ENCODE assay signal across 21 cellular contexts in the genomic region with DNA sequence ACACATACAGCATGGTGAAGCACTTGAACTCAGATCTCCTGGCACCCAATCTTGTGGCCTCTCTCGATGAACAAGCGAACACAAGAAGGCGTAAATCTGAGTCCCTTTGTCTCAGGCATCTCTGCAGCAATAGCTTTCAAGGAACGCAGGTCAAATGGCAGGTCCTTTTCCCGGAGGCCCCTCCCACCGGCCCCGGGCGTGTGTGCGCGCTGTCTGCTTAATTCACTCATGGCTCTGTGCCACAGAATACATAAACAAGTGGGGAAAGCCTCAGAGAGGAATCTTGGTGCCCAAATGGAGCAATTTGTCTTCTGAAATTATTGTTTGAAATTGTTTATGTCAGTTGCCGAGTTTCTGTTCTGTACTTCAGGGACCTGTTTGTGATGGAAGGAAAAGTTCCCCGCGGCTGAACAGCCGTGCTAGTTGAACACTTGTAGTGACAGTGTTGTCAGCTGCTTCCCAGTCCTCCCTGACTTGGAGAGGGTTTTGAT. TPM values are rescaled to one million over a fixed set of nuclear protein-coding genes. Genes with fewer than 3 reads are reported as not detected.
DNase-seq lines count a peak whose midpoint lies in the region; ATAC-seq and TF ChIP-seq lines count a peak whose summit lies in the region.
"Had no signal": no experiment of that assay in that cellular context is flagged by ENCODE, and none has a peak within 500 bp of the region (broad histone marks: within the 10 kb centered on the region; RNA-seq: fewer than 3 reads in every experiment).

No MANE protein-coding gene starts in this region.

- H3K36me3 ChIP-seq in thoracic aorta = no peaks in the 10 kb centered on the region
- H3K36me3 ChIP-seq: vagina, WERI-Rb-1 had no signal

- 50% methylated on average over 14 of the region's 14 CpGs for WGBS in right cardiac atrium

- H3K9me3 ChIP-seq in right cardiac atrium (ENCODE audit: control insufficient read depth, low read length) = no peaks in the 10 kb centered on the region
- no peaks in the 10 kb centered on the region for H3K9me3 ChIP-seq in thoracic aorta
- H3K9me3 ChIP-seq: vagina had no signal

- H3K4me1 ChIP-seq in right cardiac atrium (ENCODE audit: control insufficient read depth, insufficient read depth, low read length) = peaks cover 3% of the 10 kb centered on the region
- peaks cover 2 to 62% of the 10 kb centered on the region in 2 donors for H3K4me1 ChIP-seq in thoracic aorta (ENCODE audit: control insufficient read depth in 1 of 2, low read depth in 2 of 2)
- H3K4me1 ChIP-seq: vagina had no signal

- peak overlapping the region; percentile 11 for H3K27ac ChIP-seq in right cardiac atrium (ENCODE audit: low read length)
- H3K27ac ChIP-seq in thoracic aorta = peak overlapping the region; percentile 57 to 59
- H3K27ac ChIP-seq: vagina, WERI-Rb-1 had no signal

- peak; percentile 25 for DNase-seq in NCI-H748 (lab: John Stamatoyannopoulos, UW; ENCODE audit: unreplicated experiment)
- no peak for DNase-seq in NCI-H748 treated with DMSO at 0.1 percent for 48 hours (lab: John Stamatoyannopoulos, UW)
- DNase-seq in amniotic epithelial cell (ENCODE audit: low read depth) = peak; percentile 27
- DNase-seq in right cardiac atrium = peak in 1 of 3 donors; percentile 49
- no peak for DNase-seq in thoracic aorta (ENCODE audit: low spot score)
- no peak for DNase-seq in SIG-M5 treated with dmso at 0.1 percent for 504 hours (lab: John Stamatoyannopoulos, UW; ENCODE audit: unreplicated experiment)
- no peak for DNase-seq in mucosa of gallbladder (ENCODE audit: low spot score)
- DNase-seq: activated CD8-positive, alpha-beta memory T cell treated with anti-CD3 and anti-CD28 coated beads, Interleukin-2, amount 50 U/mL, for 4 hours; C1 segment of cervical spinal cord; kidney; mesendoderm; NCI-H1048; NCI-H526; stimulated activated CD4-positive, alpha-beta T cell treated with anti-CD3 and anti-CD28 coated beads, Interleukin-4, amount 100 ng/mL, for 4 hours; WERI-Rb-1 had no signal

- intact Hi-C loops in right cardiac atrium (cut with DNase I) = loop anchor here in 1 of 4 donors (5.0 kb wide), 1 partner anchor 52 kb away; no protein-coding TSS in a partner anchor

- no peak for TF ChIP-seq CTCF in thoracic aorta (IDR thresholded peaks at IDR 0.05)

- H3K27me3 ChIP-seq in right cardiac atrium (ENCODE audit: control insufficient read depth, insufficient read depth) (no peaks in the 10 kb centered on the region), thoracic aorta (replicated peaks; ENCODE audit: insufficient read depth) (no peaks in the 10 kb centered on the region)
- H3K27me3 ChIP-seq: vagina had no signal

- ATAC-seq in right cardiac atrium = no peak
- no peak for ATAC-seq in thoracic aorta (ENCODE audit: insufficient number of reproducible peaks, low FRiP score, low read depth)
- no peak for ATAC-seq in GM18907 (IDR thresholded peaks at IDR 0.05; ENCODE audit: unreplicated experiment)

- H3K4me3 ChIP-seq in right cardiac atrium (ENCODE audit: low read length) = no peak overlapping the region
- H3K4me3 ChIP-seq in thoracic aorta = peak overlapping the region; percentile 57
- H3K4me3 ChIP-seq: vagina had no signal

RNA-seq across cellular contexts. Expression of gene MYOCD, which starts 14.8 kb away (rescaled TPM):
- total RNA-seq in right cardiac atrium (10 to 100 TPM; 50.1 to 65.3 (median 52.6) TPM), thoracic aorta (100 to 1,000 TPM; 102 to 113 TPM), mucosa of gallbladder (37.3 TPM)
- 12.9 TPM for polyA plus RNA-seq in right cardiac atrium
- total RNA-seq: endothelial cell of umbilical vein; LHCN-M2; SK-MEL-5; T-helper 2 cell treated with Interferon-gamma antibody and Interleukin-4, amounts not matched to agents 100 ng/mL and 5 ng/mL, for 36 hours had no signal
- polyA plus RNA-seq: endothelial cell of umbilical vein had no signal

Comparison
In these comparisons a context has a peak if more than half of its experiments do, and no peak if none do; other contexts are left out.
1. DNase-seq: peak in NCI-H748 (single experiment) and amniotic epithelial cell (single experiment); none in NCI-H748 treated with DMSO at 0.1 percent for 48 hours (single experiment), thoracic aorta (single experiment), SIG-M5 treated with dmso at 0.1 percent for 504 hours (single experiment) and mucosa of gallbladder (single experiment).